Comparison of ENCODE assay signal across 12 cellular contexts in the genomic region with DNA sequence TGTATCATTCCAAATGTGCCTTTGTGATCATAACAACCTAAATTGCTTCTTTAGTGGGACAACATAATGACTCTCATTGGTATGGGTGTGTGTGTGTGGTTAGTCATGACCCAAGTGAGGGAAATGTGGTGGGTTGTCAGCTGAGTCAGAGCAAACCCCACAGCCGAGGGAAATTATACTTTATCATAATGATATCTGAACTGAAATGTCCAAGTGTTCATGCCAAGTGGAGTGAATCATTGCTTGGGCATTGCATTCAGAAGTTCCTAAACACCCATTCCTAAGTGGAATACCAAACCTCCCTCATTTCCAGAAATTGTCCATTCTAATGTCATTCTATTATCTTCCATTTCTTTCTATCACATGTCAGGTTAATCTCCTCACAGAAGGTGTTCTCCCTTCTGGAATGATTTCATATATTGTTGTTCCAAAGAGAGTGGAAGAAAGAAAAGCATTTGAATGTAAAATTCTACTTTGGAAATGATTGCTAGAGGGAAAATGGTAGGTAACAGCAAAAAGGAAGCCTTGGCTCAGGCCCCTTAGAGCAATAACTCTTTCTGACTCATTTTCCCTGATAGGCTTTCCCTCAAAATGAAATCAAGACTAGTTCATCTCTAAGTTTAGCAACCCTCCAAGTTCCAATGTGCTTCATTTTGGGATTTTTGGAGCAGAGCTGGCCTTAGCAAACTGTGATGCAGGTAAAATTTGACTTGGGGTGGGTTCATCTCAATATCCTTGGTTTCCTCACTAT.
DNase-seq lines count a peak whose midpoint lies in the region; ATAC-seq and TF ChIP-seq lines count a peak whose summit lies in the region.
"Had no signal": no experiment of that assay in that cellular context is flagged by ENCODE, and none has a peak within 500 bp of the region (broad histone marks: within the 10 kb centered on the region; RNA-seq: fewer than 3 reads in every experiment).

No MANE protein-coding gene starts in this region.

- H3K27ac Mint-ChIP-seq in activated CD4-positive, alpha-beta T cell treated with anti-CD3 and anti-CD28 coated beads, Interleukin-2, amount 10 ng/mL, durations not matched to agents 7 days and 5 days: no peak overlapping the region
- H3K27ac Mint-ChIP-seq: activated naive CD4-positive, alpha-beta T cell treated with anti-CD3 and anti-CD28 coated beads for 36 hours had no signal

- no peak for TF ChIP-seq CTCF in cardiac fibroblast (IDR thresholded peaks at IDR 0.05; ENCODE audit: low read depth, low read length)

- no peaks in the 10 kb centered on the region for H3K27me3 Mint-ChIP-seq in activated CD4-positive, alpha-beta T cell treated with anti-CD3 and anti-CD28 coated beads, Interleukin-2, amount 10 ng/mL, durations not matched to agents 7 days and 5 days

- DNase-seq in AG20443 (ENCODE audit: low spot score) (peak; percentile 70), LHCN-M2 (ENCODE audit: low read depth) (peak; percentile 97), cardiac fibroblast (ENCODE audit: low read depth in 2 of 2) (peak; percentile 68 to 87), lung microvascular endothelial cell (ENCODE audit: low read depth in 2 of 2) (peak; percentile 0 to 37), germinal center (ENCODE audit: low spot score) (no peak)
- DNase-seq in activated CD4-positive, alpha-beta T cell treated with anti-CD3 and anti-CD28 coated beads, Interleukin-2, amount 10 ng/mL, durations not matched to agents 7 days and 5 days: no peak
- DNase-seq: activated naive CD4-positive, alpha-beta T cell treated with anti-CD3 and anti-CD28 coated beads for 36 hours; effector CD8-positive, alpha-beta T cell; MV-4-11 had no signal

- H3K4me3 Mint-ChIP-seq in activated CD4-positive, alpha-beta T cell treated with anti-CD3 and anti-CD28 coated beads, Interleukin-2, amount 10 ng/mL, durations not matched to agents 7 days and 5 days: no peak overlapping the region
- H3K4me3 Mint-ChIP-seq: activated naive CD4-positive, alpha-beta T cell treated with anti-CD3 and anti-CD28 coated beads for 36 hours had no signal

- ATAC-seq in HG02884 (IDR thresholded peaks at IDR 0.05; ENCODE audit: unreplicated experiment): no peak
- ATAC-seq in activated CD4-positive, CD25-positive, alpha-beta regulatory T cell treated with anti-CD3 and anti-CD28 coated beads, Interleukin-2, amount 50 U/mL, for 24 hours: no peak

- no peaks in the 10 kb centered on the region for H3K36me3 Mint-ChIP-seq in activated CD4-positive, alpha-beta T cell treated with anti-CD3 and anti-CD28 coated beads, Interleukin-2, amount 10 ng/mL, durations not matched to agents 7 days and 5 days (ENCODE audit: low read depth)

- peaks cover 2% of the 10 kb centered on the region for H3K9me3 Mint-ChIP-seq in activated CD4-positive, alpha-beta T cell treated with anti-CD3 and anti-CD28 coated beads, Interleukin-2, amount 10 ng/mL, durations not matched to agents 7 days and 5 days
- H3K9me3 Mint-ChIP-seq: activated naive CD4-positive, alpha-beta T cell treated with anti-CD3 and anti-CD28 coated beads for 36 hours had no signal

- no peak overlapping the region for H3K4me3 ChIP-seq in cardiac fibroblast (replicated peaks in 1 of 2; ENCODE audit: low read depth in 2 of 2, low read length in 2 of 2)
- H3K4me3 ChIP-seq: SK-N-MC had no signal

- CTCF ChIA-PET in activated CD4-positive, alpha-beta T cell treated with anti-CD3 and anti-CD28 coated beads, Interleukin-2, amount 10 ng/mL, durations not matched to agents 7 days and 5 days (lab: Charles Lee): no interaction called here

- POLR2A ChIA-PET in activated CD4-positive, alpha-beta T cell treated with anti-CD3 and anti-CD28 coated beads, Interleukin-2, amount 10 ng/mL, durations not matched to agents 7 days and 5 days (lab: Charles Lee): no interaction called here

- H3K4me1 Mint-ChIP-seq in activated CD4-positive, alpha-beta T cell treated with anti-CD3 and anti-CD28 coated beads, Interleukin-2, amount 10 ng/mL, durations not matched to agents 7 days and 5 days: no peaks in the 10 kb centered on the region

Comparison
In these comparisons a context has a peak if more than half of its experiments do, and no peak if none do; other contexts are left out.
1. DNase-seq: peak in AG20443 (single experiment), LHCN-M2 (single experiment), cardiac fibroblast (2 of 2) and lung microvascular endothelial cell (2 of 2); none in activated CD4-positive, alpha-beta T cell treated with anti-CD3 and anti-CD28 coated beads, Interleukin-2, amount 10 ng/mL, durations not matched to agents 7 days and 5 days (single experiment) and germinal center (single experiment).